Comparison of ENCODE assay signal across 9 cellular contexts in genomic region chr11:125263268-125263790, GRCh38.
A peak's percentile ranks its signal among the peaks of the same experiment; 100 is the strongest.
DNase-seq lines count a peak whose midpoint lies in the region; ATAC-seq, FAIRE-seq and TF ChIP-seq lines count a peak whose summit lies in the region.
"Had no signal": no experiment of that assay in that cellular context is flagged by ENCODE, and none has a peak within 500 bp of the region (broad histone marks: within the 10 kb centered on the region; RNA-seq: fewer than 3 reads in every experiment).

No MANE protein-coding gene starts in this region.

- no peak for FAIRE-seq in GM12892 (lab: Jason Lieb, UNC)

- no peak overlapping the region for H3K4me3 Mint-ChIP-seq in osteocyte (ENCODE audit: unreplicated experiment)

- H3K4me3 ChIP-seq in cardiac muscle cell: no peak overlapping the region

- peaks cover 45% of the 10 kb centered on the region for H3K27me3 ChIP-seq in cardiac muscle cell

- peak; percentile 40 for ATAC-seq in SK-N-SH treated with all-trans-retinoic acid at 6 μM for 48 hours
- ATAC-seq: activated CD4-positive, CD25-positive, alpha-beta regulatory T cell treated with anti-CD3 and anti-CD28 coated beads, Interleukin-2, amount 50 U/mL, for 24 hours had no signal

- no peak overlapping the region for H3K27ac ChIP-seq in cardiac muscle cell

- H3K27ac Mint-ChIP-seq in osteocyte (ENCODE audit: unreplicated experiment): peak overlapping the region; percentile 99

- peaks cover 9% of the 10 kb centered on the region for H3K36me3 Mint-ChIP-seq in osteocyte (ENCODE audit: unreplicated experiment)

- no peak for TF ChIP-seq POLR2A in GM12892 (IDR thresholded peaks at IDR 0.05; ENCODE audit: low read depth, low read length)

- no peaks in the 10 kb centered on the region for H3K9me3 Mint-ChIP-seq in osteocyte (ENCODE audit: unreplicated experiment)

- no peaks in the 10 kb centered on the region for H3K27me3 Mint-ChIP-seq in osteocyte (ENCODE audit: unreplicated experiment)

- peak; percentile 72 for DNase-seq in DMS79 (lab: John Stamatoyannopoulos, UW)
- peak; percentile 54 to 99 for DNase-seq in cardiac muscle cell (ENCODE audit: low read depth in 1 of 2, low spot score in 1 of 2)
- DNase-seq in osteocyte (ENCODE audit: extremely low spot score, unreplicated experiment): peak; percentile 99
- DNase-seq in NCI-H128 (lab: John Stamatoyannopoulos, UW; ENCODE audit: unreplicated experiment): no peak
- no peak for DNase-seq in NCI-H2107 treated with DMSO at 0.1 percent for 48 hours (lab: John Stamatoyannopoulos, UW; ENCODE audit: unreplicated experiment)
- DNase-seq in NOMO-1 treated with DMSO at 0.1 percent for 48 hours (lab: John Stamatoyannopoulos, UW; ENCODE audit: unreplicated experiment): no peak
- no peak for DNase-seq in GM12892 (ENCODE audit: insufficient read length)

- peaks cover 92% of the 10 kb centered on the region for H3K4me1 Mint-ChIP-seq in osteocyte (ENCODE audit: unreplicated experiment)

- H3K9me3 ChIP-seq in cardiac muscle cell (ENCODE audit: low read depth): no peaks in the 10 kb centered on the region

- no peaks in the 10 kb centered on the region for H3K36me3 ChIP-seq in cardiac muscle cell

- TF ChIP-seq CTCF in cardiac muscle cell (IDR thresholded peaks at IDR 0.05; ENCODE audit: low read depth, low read length): no peak
- TF ChIP-seq CTCF in osteocyte (IDR thresholded peaks at IDR 0.05): no peak

- H3K4me1 ChIP-seq in cardiac muscle cell (ENCODE audit: low read depth): peaks cover 17% of the 10 kb centered on the region

TF ChIP-seq in SK-N-SH treated with all-trans-retinoic acid at 6 μM for 48 hours, 23 proteins besides CTCF, POLR2A, EP300 and RAD21:
- TF ChIP-seq ZNF70 (CRISPR knock-in tag; IDR thresholded peaks at IDR 0.05) (peak; percentile 95), ZC3H10 (CRISPR knock-in tag; IDR thresholded peaks at IDR 0.05) (no peak), ISL1 (CRISPR knock-in tag; IDR thresholded peaks at IDR 0.05) (no peak), TSHZ2 (CRISPR knock-in tag; IDR thresholded peaks at IDR 0.05) (peak; percentile 23; the same call in 1 of the 2 replicates), ARNTL (CRISPR knock-in tag; IDR thresholded peaks at IDR 0.05; ENCODE audit: borderline replicate concordance, low read depth) (no peak)

Comparison
In these comparisons a context has a peak if more than half of its experiments do, and no peak if none do; other contexts are left out.
1. DNase-seq: peak in DMS79 (single experiment), cardiac muscle cell (2 of 2) and osteocyte (single experiment); none in NCI-H128 (single experiment), NCI-H2107 treated with DMSO at 0.1 percent for 48 hours (single experiment), NOMO-1 treated with DMSO at 0.1 percent for 48 hours (single experiment) and GM12892 (single experiment).